Comparison of ENCODE assay signal across 1 cellular context in the genomic region with DNA sequence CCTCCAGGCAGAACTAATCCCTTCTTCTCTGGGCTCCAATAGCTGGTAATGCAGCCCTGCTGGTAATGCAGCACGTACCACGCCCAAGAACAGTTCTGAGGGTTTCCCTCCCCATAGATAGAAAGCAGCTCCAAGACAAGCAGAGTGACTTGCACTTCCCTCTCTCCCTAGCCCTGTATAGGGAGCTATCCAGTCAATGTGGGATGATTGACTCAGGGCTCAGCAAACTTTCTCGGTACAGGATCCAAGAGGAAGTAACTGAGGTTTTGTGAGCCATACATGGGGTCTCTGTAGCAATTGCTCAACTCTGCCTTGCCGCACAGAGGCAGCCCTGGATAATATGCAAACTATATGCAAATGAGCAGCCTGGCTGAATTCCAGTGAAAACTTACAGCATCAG.
TF ChIP-seq lines count a peak whose summit lies in the region.

No MANE protein-coding gene starts in this region.

TF ChIP-seq in GM23338, 12 proteins besides CTCF, POLR2A, EP300 and RAD21 (continued from another document):
- TF ChIP-seq, protein P1, sequence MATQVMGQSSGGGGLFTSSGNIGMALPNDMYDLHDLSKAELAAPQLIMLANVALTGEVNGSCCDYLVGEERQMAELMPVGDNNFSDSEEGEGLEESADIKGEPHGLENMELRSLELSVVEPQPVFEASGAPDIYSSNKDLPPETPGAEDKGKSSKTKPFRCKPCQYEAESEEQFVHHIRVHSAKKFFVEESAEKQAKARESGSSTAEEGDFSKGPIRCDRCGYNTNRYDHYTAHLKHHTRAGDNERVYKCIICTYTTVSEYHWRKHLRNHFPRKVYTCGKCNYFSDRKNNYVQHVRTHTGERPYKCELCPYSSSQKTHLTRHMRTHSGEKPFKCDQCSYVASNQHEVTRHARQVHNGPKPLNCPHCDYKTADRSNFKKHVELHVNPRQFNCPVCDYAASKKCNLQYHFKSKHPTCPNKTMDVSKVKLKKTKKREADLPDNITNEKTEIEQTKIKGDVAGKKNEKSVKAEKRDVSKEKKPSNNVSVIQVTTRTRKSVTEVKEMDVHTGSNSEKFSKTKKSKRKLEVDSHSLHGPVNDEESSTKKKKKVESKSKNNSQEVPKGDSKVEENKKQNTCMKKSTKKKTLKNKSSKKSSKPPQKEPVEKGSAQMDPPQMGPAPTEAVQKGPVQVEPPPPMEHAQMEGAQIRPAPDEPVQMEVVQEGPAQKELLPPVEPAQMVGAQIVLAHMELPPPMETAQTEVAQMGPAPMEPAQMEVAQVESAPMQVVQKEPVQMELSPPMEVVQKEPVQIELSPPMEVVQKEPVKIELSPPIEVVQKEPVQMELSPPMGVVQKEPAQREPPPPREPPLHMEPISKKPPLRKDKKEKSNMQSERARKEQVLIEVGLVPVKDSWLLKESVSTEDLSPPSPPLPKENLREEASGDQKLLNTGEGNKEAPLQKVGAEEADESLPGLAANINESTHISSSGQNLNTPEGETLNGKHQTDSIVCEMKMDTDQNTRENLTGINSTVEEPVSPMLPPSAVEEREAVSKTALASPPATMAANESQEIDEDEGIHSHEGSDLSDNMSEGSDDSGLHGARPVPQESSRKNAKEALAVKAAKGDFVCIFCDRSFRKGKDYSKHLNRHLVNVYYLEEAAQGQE (IDR thresholded peaks at IDR 0.05; ENCODE audit: unreplicated experiment) = no peak
- no peak for TF ChIP-seq ZNF114 (CRISPR knock-in tag; IDR thresholded peaks at IDR 0.05)
- TF ChIP-seq ZNF331 (CRISPR knock-in tag; IDR thresholded peaks at IDR 0.05; ENCODE audit: low read depth) = no peak
- TF ChIP-seq CREB1 (CRISPR knock-in tag; IDR thresholded peaks at IDR 0.05; ENCODE audit: low read depth) = no peak
- TF ChIP-seq JUNB (IDR thresholded peaks at IDR 0.05; ENCODE audit: unreplicated experiment) = no peak
- TF ChIP-seq EZH2 (IDR thresholded peaks at IDR 0.05; ENCODE audit: low read depth, unreplicated experiment) = no peak
- TF ChIP-seq, protein P2, sequence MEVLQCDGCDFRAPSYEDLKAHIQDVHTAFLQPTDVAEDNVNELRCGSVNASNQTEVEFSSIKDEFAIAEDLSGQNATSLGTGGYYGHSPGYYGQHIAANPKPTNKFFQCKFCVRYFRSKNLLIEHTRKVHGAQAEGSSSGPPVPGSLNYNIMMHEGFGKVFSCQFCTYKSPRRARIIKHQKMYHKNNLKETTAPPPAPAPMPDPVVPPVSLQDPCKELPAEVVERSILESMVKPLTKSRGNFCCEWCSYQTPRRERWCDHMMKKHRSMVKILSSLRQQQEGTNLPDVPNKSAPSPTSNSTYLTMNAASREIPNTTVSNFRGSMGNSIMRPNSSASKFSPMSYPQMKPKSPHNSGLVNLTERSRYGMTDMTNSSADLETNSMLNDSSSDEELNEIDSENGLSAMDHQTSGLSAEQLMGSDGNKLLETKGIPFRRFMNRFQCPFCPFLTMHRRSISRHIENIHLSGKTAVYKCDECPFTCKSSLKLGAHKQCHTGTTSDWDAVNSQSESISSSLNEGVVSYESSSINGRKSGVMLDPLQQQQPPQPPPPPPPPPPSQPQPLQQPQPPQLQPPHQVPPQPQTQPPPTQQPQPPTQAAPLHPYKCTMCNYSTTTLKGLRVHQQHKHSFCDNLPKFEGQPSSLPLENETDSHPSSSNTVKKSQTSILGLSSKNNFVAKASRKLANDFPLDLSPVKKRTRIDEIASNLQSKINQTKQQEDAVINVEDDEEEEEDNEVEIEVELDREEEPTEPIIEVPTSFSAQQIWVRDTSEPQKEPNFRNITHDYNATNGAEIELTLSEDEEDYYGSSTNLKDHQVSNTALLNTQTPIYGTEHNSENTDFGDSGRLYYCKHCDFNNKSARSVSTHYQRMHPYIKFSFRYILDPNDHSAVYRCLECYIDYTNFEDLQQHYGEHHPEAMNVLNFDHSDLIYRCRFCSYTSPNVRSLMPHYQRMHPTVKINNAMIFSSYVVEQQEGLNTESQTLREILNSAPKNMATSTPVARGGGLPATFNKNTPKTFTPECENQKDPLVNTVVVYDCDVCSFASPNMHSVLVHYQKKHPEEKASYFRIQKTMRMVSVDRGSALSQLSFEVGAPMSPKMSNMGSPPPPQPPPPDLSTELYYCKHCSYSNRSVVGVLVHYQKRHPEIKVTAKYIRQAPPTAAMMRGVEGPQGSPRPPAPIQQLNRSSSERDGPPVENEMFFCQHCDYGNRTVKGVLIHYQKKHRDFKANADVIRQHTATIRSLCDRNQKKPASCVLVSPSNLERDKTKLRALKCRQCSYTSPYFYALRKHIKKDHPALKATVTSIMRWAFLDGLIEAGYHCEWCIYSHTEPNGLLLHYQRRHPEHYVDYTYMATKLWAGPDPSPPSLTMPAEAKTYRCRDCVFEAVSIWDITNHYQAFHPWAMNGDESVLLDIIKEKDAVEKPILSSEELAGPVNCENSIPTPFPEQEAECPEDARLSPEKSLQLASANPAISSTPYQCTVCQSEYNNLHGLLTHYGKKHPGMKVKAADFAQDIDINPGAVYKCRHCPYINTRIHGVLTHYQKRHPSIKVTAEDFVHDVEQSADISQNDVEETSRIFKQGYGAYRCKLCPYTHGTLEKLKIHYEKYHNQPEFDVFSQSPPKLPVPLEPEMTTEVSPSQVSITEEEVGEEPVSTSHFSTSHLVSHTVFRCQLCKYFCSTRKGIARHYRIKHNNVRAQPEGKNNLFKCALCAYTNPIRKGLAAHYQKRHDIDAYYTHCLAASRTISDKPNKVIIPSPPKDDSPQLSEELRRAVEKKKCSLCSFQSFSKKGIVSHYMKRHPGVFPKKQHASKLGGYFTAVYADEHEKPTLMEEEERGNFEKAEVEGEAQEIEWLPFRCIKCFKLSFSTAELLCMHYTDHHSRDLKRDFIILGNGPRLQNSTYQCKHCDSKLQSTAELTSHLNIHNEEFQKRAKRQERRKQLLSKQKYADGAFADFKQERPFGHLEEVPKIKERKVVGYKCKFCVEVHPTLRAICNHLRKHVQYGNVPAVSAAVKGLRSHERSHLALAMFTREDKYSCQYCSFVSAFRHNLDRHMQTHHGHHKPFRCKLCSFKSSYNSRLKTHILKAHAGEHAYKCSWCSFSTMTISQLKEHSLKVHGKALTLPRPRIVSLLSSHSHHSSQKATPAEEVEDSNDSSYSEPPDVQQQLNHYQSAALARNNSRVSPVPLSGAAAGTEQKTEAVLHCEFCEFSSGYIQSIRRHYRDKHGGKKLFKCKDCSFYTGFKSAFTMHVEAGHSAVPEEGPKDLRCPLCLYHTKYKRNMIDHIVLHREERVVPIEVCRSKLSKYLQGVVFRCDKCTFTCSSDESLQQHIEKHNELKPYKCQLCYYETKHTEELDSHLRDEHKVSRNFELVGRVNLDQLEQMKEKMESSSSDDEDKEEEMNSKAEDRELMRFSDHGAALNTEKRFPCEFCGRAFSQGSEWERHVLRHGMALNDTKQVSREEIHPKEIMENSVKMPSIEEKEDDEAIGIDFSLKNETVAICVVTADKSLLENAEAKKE (CRISPR knock-in tag; IDR thresholded peaks at IDR 0.05) = no peak
- TF ChIP-seq STAT1 (IDR thresholded peaks at IDR 0.05; ENCODE audit: unreplicated experiment) = no peak
- TF ChIP-seq POLR2AphosphoS5 (IDR thresholded peaks at IDR 0.05; ENCODE audit: low read depth) = no peak
- TF ChIP-seq, protein P3, sequence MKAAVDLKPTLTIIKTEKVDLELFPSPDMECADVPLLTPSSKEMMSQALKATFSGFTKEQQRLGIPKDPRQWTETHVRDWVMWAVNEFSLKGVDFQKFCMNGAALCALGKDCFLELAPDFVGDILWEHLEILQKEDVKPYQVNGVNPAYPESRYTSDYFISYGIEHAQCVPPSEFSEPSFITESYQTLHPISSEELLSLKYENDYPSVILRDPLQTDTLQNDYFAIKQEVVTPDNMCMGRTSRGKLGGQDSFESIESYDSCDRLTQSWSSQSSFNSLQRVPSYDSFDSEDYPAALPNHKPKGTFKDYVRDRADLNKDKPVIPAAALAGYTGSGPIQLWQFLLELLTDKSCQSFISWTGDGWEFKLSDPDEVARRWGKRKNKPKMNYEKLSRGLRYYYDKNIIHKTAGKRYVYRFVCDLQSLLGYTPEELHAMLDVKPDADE (IDR thresholded peaks at IDR 0.05) = no peak
- TF ChIP-seq EZH2phosphoT487 (IDR thresholded peaks at IDR 0.05; ENCODE audit: unreplicated experiment) = no peak
